Comparison of ENCODE assay signal across 11 cellular contexts in genomic region chr10:6072215-6072941, GRCh38. TPM values are rescaled to one million over a fixed set of nuclear protein-coding genes. Genes with fewer than 3 reads are reported as not detected.
DNase-seq lines count a peak whose midpoint lies in the region; ATAC-seq and TF ChIP-seq lines count a peak whose summit lies in the region.
"Had no signal": no experiment of that assay in that cellular context is flagged by ENCODE, and none has a peak within 500 bp of the region (broad histone marks: within the 10 kb centered on the region; RNA-seq: fewer than 3 reads in every experiment).

No MANE protein-coding gene starts in this region.

- H3K36me3 Mint-ChIP-seq in CD4-positive, alpha-beta memory T cell = no peaks in the 10 kb centered on the region

- peak in 1 of 5 donors; percentile 35 for DNase-seq in CD4-positive, alpha-beta memory T cell
- no peak for DNase-seq in colonic mucosa
- DNase-seq in vagina (ENCODE audit: extremely low spot score in 2 of 2) = no peak
- DNase-seq in suprapubic skin (ENCODE audit: low spot score in 2 of 2) = no peak
- DNase-seq in SK-N-SH = no peak
- DNase-seq: cerebellar nuclear complex, substantia nigra had no signal

- TF ChIP-seq EP300 in suprapubic skin (IDR thresholded peaks at IDR 0.05) (no peak), SK-N-SH (IDR thresholded peaks at IDR 0.05; ENCODE audit: borderline replicate concordance in 1 of 2, low read depth in 1 of 2, low read length in 1 of 2) (no peak)

- no peak overlapping the region for H3K27ac ChIP-seq in CD4-positive, alpha-beta memory T cell (ENCODE audit: low read depth, low read length)
- H3K27ac ChIP-seq in colonic mucosa = peak overlapping the region; percentile 44
- H3K27ac ChIP-seq in vagina = no peak overlapping the region
- H3K27ac ChIP-seq in suprapubic skin = no peak overlapping the region
- no peak overlapping the region for H3K27ac ChIP-seq in SK-N-SH (ENCODE audit: low read depth in 2 of 2, low read length in 1 of 2)

- intact Hi-C loops in CD4-positive, alpha-beta memory T cell (cut with micrococcal nuclease) = no loop called here
- intact Hi-C loops in colonic mucosa (cut with DNase I) = no loop called here
- intact Hi-C loops in vagina (cut with DNase I) = no loop called here

- no peaks in the 10 kb centered on the region for H4K20me1 ChIP-seq in SK-N-SH (ENCODE audit: insufficient read depth)

- H3K4me3 ChIP-seq in CD4-positive, alpha-beta memory T cell (ENCODE audit: low read length in 2 of 2) = no peak overlapping the region
- H3K4me3 ChIP-seq in colonic mucosa = no peak overlapping the region
- H3K4me3 ChIP-seq in vagina = no peak overlapping the region
- H3K4me3 ChIP-seq in suprapubic skin = no peak overlapping the region
- H3K4me3 ChIP-seq in SK-N-SH (ENCODE audit: low read depth in 2 of 2, low read length in 1 of 2) = no peak overlapping the region

- POLR2A ChIA-PET in CD4-positive, alpha-beta memory T cell (lab: Charles Lee; ENCODE audit: partially characterized antibody) = interaction anchor here (2.7 to 4.8 kb wide), 2 partner anchors 15 to 20 kb away, joined by 20 to 23 read pairs; no protein-coding TSS in a partner anchor
- POLR2A ChIA-PET in SK-N-SH (lab: Yijun Ruan, JAX) = no interaction called here

- H3K27me3 Mint-ChIP-seq in CD4-positive, alpha-beta memory T cell = no peaks in the 10 kb centered on the region

- peak overlapping the region; percentile 9 to 79 (median 67) for H3K4me3 Mint-ChIP-seq in CD4-positive, alpha-beta memory T cell

- H2AFZ ChIP-seq in SK-N-SH (ENCODE audit: low read depth) = no peak overlapping the region

- peaks cover 0 to 3% (median 0%) of the 10 kb centered on the region in 8 donors for H3K9me3 Mint-ChIP-seq in CD4-positive, alpha-beta memory T cell

- no peak for TF ChIP-seq CTCF in colonic mucosa (IDR thresholded peaks at IDR 0.05)
- no peak for TF ChIP-seq CTCF in vagina (IDR thresholded peaks at IDR 0.05)
- TF ChIP-seq CTCF in suprapubic skin (IDR thresholded peaks at IDR 0.05) = no peak
- TF ChIP-seq CTCF in SK-N-SH (IDR thresholded peaks at IDR 0.05) = no peak

- H3K36me3 ChIP-seq in CD4-positive, alpha-beta memory T cell (ENCODE audit: insufficient read depth, low read length) = no peaks in the 10 kb centered on the region
- H3K36me3 ChIP-seq in colonic mucosa = no peaks in the 10 kb centered on the region
- H3K36me3 ChIP-seq in vagina = no peaks in the 10 kb centered on the region
- no peaks in the 10 kb centered on the region for H3K36me3 ChIP-seq in suprapubic skin
- H3K36me3 ChIP-seq in SK-N-SH (replicated peaks in 1 of 2; ENCODE audit: control insufficient read depth in 1 of 2, insufficient read depth in 2 of 2, low read length in 1 of 2) = no peaks in the 10 kb centered on the region

- no peaks in the 10 kb centered on the region for H3K79me2 ChIP-seq in SK-N-SH (ENCODE audit: insufficient read depth)

- TF ChIP-seq POLR2A in vagina (IDR thresholded peaks at IDR 0.05) (no peak), suprapubic skin (IDR thresholded peaks at IDR 0.05) (no peak)

- H3K27ac Mint-ChIP-seq in CD4-positive, alpha-beta memory T cell = peak overlapping the region; percentile 71 to 89 (median 83)

- no peaks in the 10 kb centered on the region for H3K27me3 ChIP-seq in CD4-positive, alpha-beta memory T cell (ENCODE audit: insufficient read depth, low read length)
- H3K27me3 ChIP-seq in colonic mucosa (no peaks in the 10 kb centered on the region), vagina (no peaks in the 10 kb centered on the region), suprapubic skin (no peaks in the 10 kb centered on the region), SK-N-SH (ENCODE audit: insufficient read depth) (peaks cover 61% of the 10 kb centered on the region)

- peaks cover 56% of the 10 kb centered on the region for H3K4me1 ChIP-seq in CD4-positive, alpha-beta memory T cell (ENCODE audit: insufficient read depth, low read length)
- H3K4me1 ChIP-seq in colonic mucosa (no peaks in the 10 kb centered on the region), vagina (no peaks in the 10 kb centered on the region), suprapubic skin (peaks cover 18% of the 10 kb centered on the region), SK-N-SH (ENCODE audit: control insufficient read depth in 1 of 2, insufficient read depth in 2 of 2, low read depth in 1 of 2, low read length in 1 of 2) (no peaks in the 10 kb centered on the region; a peak in 1 of 4 replicates)

- H3K9me3 ChIP-seq in CD4-positive, alpha-beta memory T cell (ENCODE audit: control insufficient read depth in 1 of 2, low read length in 2 of 2) = no peaks in the 10 kb centered on the region
- no peaks in the 10 kb centered on the region for H3K9me3 ChIP-seq in colonic mucosa
- no peaks in the 10 kb centered on the region for H3K9me3 ChIP-seq in vagina
- H3K9me3 ChIP-seq in suprapubic skin = no peaks in the 10 kb centered on the region
- no peaks in the 10 kb centered on the region for H3K9me3 ChIP-seq in SK-N-SH

- H3K9me2 ChIP-seq in SK-N-SH = no peaks in the 10 kb centered on the region

- H3K9ac ChIP-seq in colonic mucosa (ENCODE audit: low read depth in 2 of 2, low read length in 2 of 2) = no peak overlapping the region
- no peak overlapping the region for H3K9ac ChIP-seq in SK-N-SH

- no peak overlapping the region for H3K4me2 ChIP-seq in SK-N-SH

- WGBS in suprapubic skin = 62% methylated on average over 13 of the region's 13 CpGs
- 30% methylated on average over 13 of the region's 13 CpGs for WGBS in SK-N-SH (ENCODE audit: low lambda C conversion rate)

- TF ChIP-seq RAD21 in SK-N-SH (IDR thresholded peaks at IDR 0.05; ENCODE audit: low read length) = no peak

- H3F3A ChIP-seq in SK-N-SH (replicated peaks; ENCODE audit: insufficient read depth) = no peaks in the 10 kb centered on the region

- ATAC-seq in GM19025 (IDR thresholded peaks at IDR 0.05; ENCODE audit: low read depth, unreplicated experiment) = peak; percentile 71
- peak; percentile 60 for ATAC-seq in HG03354 (IDR thresholded peaks at IDR 0.05; ENCODE audit: poor library complexity, severe bottlenecking, unreplicated experiment)
- no peak for ATAC-seq in GM21381 (IDR thresholded peaks at IDR 0.05; ENCODE audit: unreplicated experiment)
- ATAC-seq: Panc1 had no signal

- CTCF ChIA-PET in CD4-positive, alpha-beta memory T cell (lab: Charles Lee; ENCODE audit: partially characterized antibody) = interaction anchor here (0.8 to 7.5 kb wide), 7 partner anchors 9 to 58 kb away, joined by 3 to 53 read pairs (median 6); no protein-coding TSS in a partner anchor
- CTCF ChIA-PET in SK-N-SH (lab: Yijun Ruan, JAX) = interaction anchor here (1.3 to 3.5 kb wide), 2 partner anchors 14 to 373 kb away, joined by 3 to 23 read pairs; no protein-coding TSS in a partner anchor

- H3K4me1 Mint-ChIP-seq in CD4-positive, alpha-beta memory T cell = peaks cover 51 to 78% (median 55%) of the 10 kb centered on the region in 4 donors

TF ChIP-seq in SK-N-SH, 30 proteins besides CTCF, POLR2A, EP300 and RAD21:
- TF ChIP-seq CHD2 (IDR thresholded peaks at IDR 0.05; ENCODE audit: low read length, partially characterized antibody) (no peak), MAX (IDR thresholded peaks at IDR 0.05; ENCODE audit: low read depth) (no peak)
TF ChIP-seq in SK-N-SH: peak in this region for 0.

RNA-seq across cellular contexts. Expression of gene IL2RA, which starts 10.2 kb away (rescaled TPM):
- total RNA-seq in CD4-positive, alpha-beta memory T cell = 10 to 100 TPM; 15.1 to 17.1 TPM
- polyA plus RNA-seq in CD4-positive, alpha-beta memory T cell = 10 to 100 TPM; 23.7 to 29.9 TPM
- total RNA-seq in colonic mucosa = 1 to 10 TPM; 1.7 to 2.4 TPM
- total RNA-seq in vagina = not detected
- under 1 TPM in 2 of 4 donors, not detected in 2; 0.21 to 0.70 TPM for total RNA-seq in suprapubic skin
- not detected in 2 replicates for polyA plus RNA-seq in SK-N-SH (2012; rRNA removed)
- polyA plus RNA-seq in SK-N-SH (2012; cell fraction: cytosol; rRNA removed) = not detected in 2 replicates
- polyA plus RNA-seq in SK-N-SH (2012; cell fraction: nucleus; rRNA removed) = not detected in 2 replicates

RNA-seq across cellular contexts. Expression of gene RBM17, which starts 16.5 kb away (rescaled TPM):
- total RNA-seq in CD4-positive, alpha-beta memory T cell = 100 to 1,000 TPM; 117 to 125 TPM
- 100 to 1,000 TPM in 1 of 2 donors, 10 to 100 TPM in 1; 46.3 to 104 TPM for polyA plus RNA-seq in CD4-positive, alpha-beta memory T cell
- total RNA-seq in colonic mucosa (100 to 1,000 TPM in 1 of 2 donors, 10 to 100 TPM in 1; 80.3 to 110 TPM), vagina (50.6 TPM), suprapubic skin (10 to 100 TPM; 31.9 to 85.6 (median 42.9) TPM)
- 32.6 and 34.2 TPM in 2 replicates for polyA plus RNA-seq in SK-N-SH (2012; rRNA removed)
- polyA plus RNA-seq in SK-N-SH (2012; cell fraction: cytosol; rRNA removed) = 25.2 and 25.9 TPM in 2 replicates
- polyA plus RNA-seq in SK-N-SH (2012; cell fraction: nucleus; rRNA removed) = 94.6 and 118 TPM in 2 replicates

Comparison
In these comparisons a context has a peak if more than half of its experiments do, and no peak if none do; other contexts are left out.
1. RNA of gene IL2RA, which starts 10.2 kb away (total RNA-seq): 15.1 to 17.1 TPM in CD4-positive, alpha-beta memory T cell; 1.7 to 2.4 TPM in colonic mucosa, 0.21 to 0.70 TPM in suprapubic skin and not detected in vagina (single experiment); every median in the first group is over 4 times any median in the second.